Comparison of ENCODE assay signal across 8 cellular contexts in genomic region chr5:14143509-14143842, GRCh38. TPM values are rescaled to one million over a fixed set of nuclear protein-coding genes. Genes with fewer than 3 reads are reported as not detected.
DNase-seq lines count a peak whose midpoint lies in the region; ATAC-seq and TF ChIP-seq lines count a peak whose summit lies in the region.

No MANE protein-coding gene starts in this region.

- H3K4me1 ChIP-seq in HCT116 (ENCODE audit: control insufficient read depth in 1 of 2, insufficient read depth in 2 of 2, low read length in 2 of 2) (peaks cover 12 to 33% of the 10 kb centered on the region in 2 experiments), RWPE2 (ENCODE audit: insufficient read depth, poor library complexity, severe bottlenecking) (peaks cover 30% of the 10 kb centered on the region)

- peaks cover 48% of the 10 kb centered on the region for H3K79me2 ChIP-seq in HCT116 (ENCODE audit: insufficient read depth, low read length)

- peaks cover 27% of the 10 kb centered on the region; the same call in 1 of the 2 replicates for H4K20me1 ChIP-seq in HCT116 (ENCODE audit: insufficient read depth)

- H3K4me2 ChIP-seq in HCT116 (ENCODE audit: low read length): peak overlapping the region; percentile 96; the same call in 1 of the 2 replicates

- no peak overlapping the region for H2AFZ ChIP-seq in HCT116 (ENCODE audit: low read depth, low read length, poor library complexity, severe bottlenecking)

- peak; percentile 68 for DNase-seq in GM03348 (ENCODE audit: low spot score)
- DNase-seq in HCT116 (ENCODE audit: low read depth, low spot score): no peak
- no peak for DNase-seq in RWPE2 (ENCODE audit: low spot score)
- no peak for DNase-seq in kidney epithelial cell (ENCODE audit: low read depth)
- DNase-seq in DMS79 (lab: John Stamatoyannopoulos, UW): no peak
- DNase-seq in NCI-H146 treated with DMSO at 0.1 percent for 48 hours (lab: John Stamatoyannopoulos, UW; ENCODE audit: unreplicated experiment): no peak
- no peak for DNase-seq in activated CD4-positive, alpha-beta T cell treated with anti-CD3 and anti-CD28 coated beads, Interleukin-2, amount 50 U/mL, for 1 hour
- no peak for DNase-seq in anterior cingulate cortex (lab: John Stamatoyannopoulos, UW)

- TF ChIP-seq CTCF in HCT116 (IDR thresholded peaks at IDR 0.05 in 2 of 3, conservative IDR thresholded peaks at IDR 0.05 in 1 of 3; ENCODE audit: borderline replicate concordance in 1 of 3, insufficient read depth in 1 of 3, low read depth in 2 of 3, low read length in 2 of 3) (no peak), RWPE2 (IDR thresholded peaks at IDR 0.05; ENCODE audit: poor library complexity, severe bottlenecking) (no peak), kidney epithelial cell (IDR thresholded peaks at IDR 0.05; ENCODE audit: insufficient read depth, low read length, poor library complexity, severe bottlenecking) (no peak)

- H3K27ac ChIP-seq in HCT116 (ENCODE audit: low read depth, low read length): peak overlapping the region; percentile 94
- H3K27ac ChIP-seq in RWPE2 (ENCODE audit: poor library complexity, severe bottlenecking): peak overlapping the region; percentile 87

- no peaks in the 10 kb centered on the region; the same call in 1 of the 2 replicates for H3K27me3 ChIP-seq in HCT116 (ENCODE audit: insufficient read depth, low read length)
- no peaks in the 10 kb centered on the region for H3K27me3 ChIP-seq in RWPE2 (ENCODE audit: insufficient read depth, poor library complexity, severe bottlenecking)
- no peaks in the 10 kb centered on the region for H3K27me3 ChIP-seq in kidney epithelial cell (ENCODE audit: control insufficient read depth, insufficient read depth, low read length)

- H3K9me3 ChIP-seq in HCT116 (ENCODE audit: control insufficient read depth in 1 of 2, insufficient read depth in 1 of 2, low read depth in 1 of 2, low read length in 2 of 2) (no peaks in the 10 kb centered on the region), RWPE2 (ENCODE audit: severe bottlenecking) (no peaks in the 10 kb centered on the region)

- ATAC-seq in HCT116 (peak; percentile 4), RWPE2 (ENCODE audit: low read depth) (no peak)

- H3K36me3 ChIP-seq in HCT116 (ENCODE audit: control insufficient read depth in 1 of 2, insufficient read depth in 2 of 2, low read length in 2 of 2) (no peaks in the 10 kb centered on the region), RWPE2 (ENCODE audit: low read depth) (peaks cover 9% of the 10 kb centered on the region), kidney epithelial cell (ENCODE audit: control insufficient read depth, insufficient read depth, low read length) (no peaks in the 10 kb centered on the region)

- RAD21 ChIA-PET in HCT116 (lab: Charles Lee; ENCODE audit: low non-redundant PET in 1 of 2, low total read pairs in 2 of 2, uncharacterized antibody in 2 of 2, unreplicated experiment in 2 of 2): no interaction called here

- BruUV-seq in HCT116 (replicated peaks; lab: Mats Ljungman, UMichigan): no TSS peak

- CTCF ChIA-PET in HCT116 (lab: Charles Lee): interaction anchor here (1.7 kb wide), 1 partner anchor 13 kb away, joined by 4 read pairs; no protein-coding TSS in a partner anchor

- no peak for TF ChIP-seq RAD21 in HCT116 (IDR thresholded peaks at IDR 0.05; ENCODE audit: low read depth)

- peak overlapping the region; percentile 95 for H3K9ac ChIP-seq in HCT116 (ENCODE audit: low read length)

- H3K4me3 ChIP-seq in HCT116 (replicated peaks in 1 of 2; ENCODE audit: low read depth in 1 of 2, low read length in 2 of 2): peak overlapping the region; percentile 72 to 97; a peak in 3 of 4 replicates
- peak overlapping the region; percentile 99 for H3K4me3 ChIP-seq in RWPE2 (ENCODE audit: severe bottlenecking)
- peak overlapping the region; percentile 98 for H3K4me3 ChIP-seq in kidney epithelial cell (ENCODE audit: low read depth, low read length)

- intact Hi-C loops in HCT116 (cut with micrococcal nuclease): loop anchor here (2.0 to 10.0 kb wide), 3 partner anchors 34 to 123 kb away; no protein-coding TSS in a partner anchor

- POLR2A ChIA-PET in HCT116 (lab: Charles Lee): no interaction called here

- H3K9me2 ChIP-seq in HCT116 (ENCODE audit: insufficient read depth): peaks cover 2% of the 10 kb centered on the region; the same call in 1 of the 2 replicates

- no peak for TF ChIP-seq POLR2A in HCT116 (IDR thresholded peaks at IDR 0.05; ENCODE audit: borderline replicate concordance, extremely low read depth, insufficient read depth, insufficient read length)

TF ChIP-seq in HCT116, 20 proteins besides CTCF, POLR2A, EP300 and RAD21:
- TF ChIP-seq MAX (IDR thresholded peaks at IDR 0.05) (no peak), POLR2AphosphoS5 (IDR thresholded peaks at IDR 0.05; ENCODE audit: low read depth, low read length) (no peak), EZH2 (IDR thresholded peaks at IDR 0.05) (no peak), ZNF274 (IDR thresholded peaks at IDR 0.05; ENCODE audit: low read depth, low read length) (no peak), SRF (IDR thresholded peaks at IDR 0.05; ENCODE audit: low read depth) (no peak), JUND (IDR thresholded peaks at IDR 0.05) (no peak), EGR1 (IDR thresholded peaks at IDR 0.05; ENCODE audit: low read depth) (no peak), EZH2phosphoT487 (IDR thresholded peaks at IDR 0.05; ENCODE audit: borderline replicate concordance) (no peak), ZFX (IDR thresholded peaks at IDR 0.05) (no peak; the same call in 1 of the 2 replicates), SP1 (IDR thresholded peaks at IDR 0.05; ENCODE audit: low read depth) (no peak), ELF1 (IDR thresholded peaks at IDR 0.05; ENCODE audit: borderline replicate concordance, low read depth) (no peak), ZBTB33 (IDR thresholded peaks at IDR 0.05; ENCODE audit: extremely low read depth, insufficient replicate concordance, low read length) (no peak), CEBPB (IDR thresholded peaks at IDR 0.05; ENCODE audit: low read depth) (no peak), SIN3A (IDR thresholded peaks at IDR 0.05; ENCODE audit: low read depth) (no peak), ATF3 (IDR thresholded peaks at IDR 0.05) (no peak), TCF7L2 (IDR thresholded peaks at IDR 0.05; ENCODE audit: borderline replicate concordance, extremely low read depth, insufficient read depth, insufficient read length) (no peak), FOSL1 (IDR thresholded peaks at IDR 0.05; ENCODE audit: low read depth) (no peak)

RNA-seq across cellular contexts. Expression of gene TRIO, which starts 0.3 kb away (rescaled TPM):
- 68.4 TPM for total RNA-seq in HCT116 (2021; ENCODE audit: unreplicated experiment)
- 31.0 and 40.5 TPM in 2 replicates for polyA plus RNA-seq in HCT116 (2012)
- 174 and 196 TPM in 2 replicates for total RNA-seq in kidney epithelial cell
